8 cellular contexts compared by ENCODE assay signal in genomic region chr6:12013368-12013617, GRCh38. TPM values are rescaled to one million over a fixed set of nuclear protein-coding genes. Genes with fewer than 3 reads are reported as not detected.
DNase-seq lines count a peak whose midpoint lies in the region; ATAC-seq and TF ChIP-seq lines count a peak whose summit lies in the region.

No MANE protein-coding gene starts in this region.

- no peak for ATAC-seq in natural killer cell

- H3K36me3 ChIP-seq in BE2C, result peaks cover 9% of the 10 kb centered on the region

- no peaks in the 10 kb centered on the region for H3K4me1 ChIP-seq in BE2C

- H3K27ac ChIP-seq in coronary artery, result peak overlapping the region; percentile 88 to 100

- no peaks in the 10 kb centered on the region for H3K36me3 Mint-ChIP-seq in natural killer cell

- H3K27me3 Mint-ChIP-seq in natural killer cell (ENCODE audit: low read depth in 2 of 2), result peaks cover 0 to 4% of the 10 kb centered on the region in 2 donors

- peak overlapping the region; percentile 86 for H3K4me3 ChIP-seq in BE2C (ENCODE audit: low read depth, low read length)
- peak overlapping the region; percentile 82 for H3K4me3 ChIP-seq in LNCaP clone FGC (ENCODE audit: low read depth, low read length)
- peak overlapping the region; percentile 93 for H3K4me3 ChIP-seq in coronary artery

- in situ Hi-C loops in GM13977 (cut with MboI; ENCODE audit: low pct_unique_long_range_greater_than_20kb, low sequenced_read_pairs, unreplicated experiment), result no loop called here

- intact Hi-C loops in natural killer cell (cut with micrococcal nuclease), result loop anchor here (5.0 kb wide), 1 partner anchor 646 kb away; no protein-coding TSS in a partner anchor

- H3K9me3 ChIP-seq in BE2C, result no peaks in the 10 kb centered on the region

- peak overlapping the region; percentile 93 to 99 for H3K27ac Mint-ChIP-seq in natural killer cell

- no peak for DNase-seq in BE2C
- DNase-seq in LNCaP clone FGC (ENCODE audit: low read depth), result no peak
- no peak for DNase-seq in coronary artery (ENCODE audit: low spot score)
- DNase-seq in natural killer cell, result no peak
- no peak for DNase-seq in GM13977 (ENCODE audit: low spot score)
- DNase-seq in NOMO-1 treated with dmso at 0.1 percent for 144 hours (lab: John Stamatoyannopoulos, UW; ENCODE audit: unreplicated experiment), result no peak
- DNase-seq in NCI-H2227 (lab: John Stamatoyannopoulos, UW; ENCODE audit: unreplicated experiment), result no peak
- DNase-seq in NCI-H446 treated with DMSO at 0.1 percent for 48 hours (lab: John Stamatoyannopoulos, UW), result no peak

- no peaks in the 10 kb centered on the region for H3K27me3 ChIP-seq in BE2C

- no peak for TF ChIP-seq CTCF in BE2C (IDR thresholded peaks at IDR 0.05; ENCODE audit: low read depth, low read length)
- TF ChIP-seq CTCF in LNCaP clone FGC (IDR thresholded peaks at IDR 0.05; ENCODE audit: control insufficient read depth, extremely low read depth, insufficient read depth), result no peak
- TF ChIP-seq CTCF in coronary artery (IDR thresholded peaks at IDR 0.05), result no peak
- no peak for TF ChIP-seq CTCF in natural killer cell (IDR thresholded peaks at IDR 0.05)
- no peak for TF ChIP-seq CTCF in GM13977 (IDR thresholded peaks at IDR 0.05; ENCODE audit: extremely low read depth, insufficient read depth, missing control alignments)

- H3K9me3 Mint-ChIP-seq in natural killer cell, result no peaks in the 10 kb centered on the region

- H3K4me1 Mint-ChIP-seq in natural killer cell, result peaks cover 39 to 42% of the 10 kb centered on the region in 2 donors

- H3K4me3 Mint-ChIP-seq in natural killer cell, result peak overlapping the region; percentile 99

RNA-seq across cellular contexts. Expression of gene HIVEP1, which starts 1.2 kb away (rescaled TPM):
- 30.7 TPM for polyA plus RNA-seq in BE2C (2012; ENCODE audit: insufficient read depth, insufficient read length, low read depth)
- total RNA-seq in natural killer cell, result 10 to 100 TPM; 26.3 to 37.9 (median 28.4) TPM
